ENCODE assay signal across 29 cellular contexts in the genomic region with DNA sequence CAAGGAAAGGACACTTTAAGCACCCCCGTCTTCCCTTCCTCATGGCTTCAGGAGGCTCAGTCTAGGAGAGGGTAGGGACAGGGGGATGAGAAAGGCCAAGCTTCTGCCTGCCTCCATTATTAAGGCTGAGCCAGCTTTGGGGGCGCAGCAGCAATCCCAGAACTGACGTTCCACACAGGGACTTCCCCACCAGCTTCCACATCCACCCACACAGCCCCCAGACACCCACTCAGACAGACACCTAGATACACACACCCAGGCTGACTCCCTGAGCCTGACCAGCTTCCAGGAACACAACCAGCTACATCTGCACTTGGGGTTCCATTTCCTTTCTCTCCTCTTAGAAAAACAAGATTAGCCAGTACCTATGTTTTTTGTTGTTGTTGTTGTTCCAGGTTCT. TPM values are rescaled to one million over a fixed set of nuclear protein-coding genes. Genes with fewer than 3 reads are reported as not detected.
"Had no signal": no experiment of that assay in that cellular context is flagged by ENCODE, and none has a peak within 500 bp of the region (broad histone marks: within the 10 kb centered on the region; RNA-seq: fewer than 3 reads in every experiment).

No MANE protein-coding gene starts in this region.

- H3K4me1 Mint-ChIP-seq: activated B cell treated with CpG ODN at 0.5 μM for 24 hours; activated naive CD4-positive, alpha-beta T cell treated with anti-CD3 and anti-CD28 coated beads, Interleukin-2, amount 10 ng/mL, durations not matched to agents 7 days and 5 days; activated naive CD8-positive, alpha-beta T cell treated with anti-CD3 and anti-CD28 coated beads, Interleukin-2, amount 10 ng/mL, durations not matched to agents 7 days and 5 days had no signal

- H3K36me3 ChIP-seq: ascending aorta, brain microvascular endothelial cell, esophagus muscularis mucosa, gastrocnemius medialis, WERI-Rb-1 had no signal

- DNase-seq: activated B cell treated with CpG ODN at 0.5 μM for 24 hours; activated CD4-positive, alpha-beta memory T cell treated with anti-CD3 and anti-CD28 coated beads for 36 hours; activated CD4-positive, alpha-beta T cell treated with anti-CD3 and anti-CD28 coated beads for 48 hours; activated CD8-positive, alpha-beta memory T cell treated with anti-CD3 and anti-CD28 coated beads, Interleukin-2, amount 50 U/mL, for 48 hours; activated gamma-delta T cell; activated naive CD4-positive, alpha-beta T cell; activated naive CD4-positive, alpha-beta T cell treated with anti-CD3 and anti-CD28 coated beads, Interleukin-2, amount 10 ng/mL, durations not matched to agents 7 days and 5 days; activated naive CD8-positive, alpha-beta T cell treated with anti-CD3 and anti-CD28 coated beads, Interleukin-2, amount 10 ng/mL, durations not matched to agents 7 days and 5 days; activated T-cell treated with anti-CD3 and anti-CD28 coated beads for 4 hours; activated T-cell treated with anti-CD3 and anti-CD28 coated beads, Interleukin-2, amount 50 U/mL, for 24 hours; activated T-cell treated with anti-CD3 and anti-CD28 coated beads, Interleukin-2, amount 50 U/mL, for 72 hours; brain microvascular endothelial cell; caudate nucleus; cortex of kidney; dermis blood vessel endothelial cell; effector CD4-positive, alpha-beta T cell; effector memory CD8-positive, alpha-beta T cell; erythroblast; foreskin keratinocyte; gastrocnemius medialis; T-helper 1 cell; T-helper 17 cell; T1000; WERI-Rb-1 had no signal

- H3K27ac Mint-ChIP-seq: activated B cell treated with CpG ODN at 0.5 μM for 24 hours; activated CD4-positive, alpha-beta memory T cell treated with anti-CD3 and anti-CD28 coated beads for 36 hours; activated naive CD4-positive, alpha-beta T cell treated with anti-CD3 and anti-CD28 coated beads, Interleukin-2, amount 10 ng/mL, durations not matched to agents 7 days and 5 days; activated naive CD4-positive, alpha-beta T cell treated with anti-CD3 and anti-CD28 coated beads, Interleukin-2, amount 50 U/mL, for 72 hours; activated naive CD8-positive, alpha-beta T cell treated with anti-CD3 and anti-CD28 coated beads, Interleukin-2, amount 10 ng/mL, durations not matched to agents 7 days and 5 days; activated T-cell treated with anti-CD3 and anti-CD28 coated beads, Interleukin-2, amount 50 U/mL, for 24 hours; activated T-cell treated with anti-CD3 and anti-CD28 coated beads, Interleukin-2, amount 50 U/mL, for 72 hours; effector memory CD8-positive, alpha-beta T cell; T-helper 17 cell; T-helper 2 cell treated with Interferon-gamma antibody and Interleukin-4, amounts not matched to agents 5 μg/mL and 100 μg/mL, for 36 hours had no signal

- H3K9me3 ChIP-seq: ascending aorta, esophagus muscularis mucosa, gastrocnemius medialis had no signal

- H3K36me3 Mint-ChIP-seq: activated CD4-positive, alpha-beta memory T cell treated with anti-CD3 and anti-CD28 coated beads for 36 hours; activated naive CD4-positive, alpha-beta T cell treated with anti-CD3 and anti-CD28 coated beads, Interleukin-2, amount 10 ng/mL, durations not matched to agents 7 days and 5 days; activated naive CD4-positive, alpha-beta T cell treated with anti-CD3 and anti-CD28 coated beads, Interleukin-2, amount 50 U/mL, for 72 hours; activated naive CD8-positive, alpha-beta T cell treated with anti-CD3 and anti-CD28 coated beads, Interleukin-2, amount 10 ng/mL, durations not matched to agents 7 days and 5 days had no signal

- H3K4me1 ChIP-seq: foreskin keratinocyte, gastrocnemius medialis had no signal

- H3K4me3 Mint-ChIP-seq: activated B cell treated with CpG ODN at 0.5 μM for 24 hours; activated CD4-positive, alpha-beta memory T cell treated with anti-CD3 and anti-CD28 coated beads for 36 hours; activated naive CD4-positive, alpha-beta T cell treated with anti-CD3 and anti-CD28 coated beads, Interleukin-2, amount 10 ng/mL, durations not matched to agents 7 days and 5 days; activated naive CD8-positive, alpha-beta T cell treated with anti-CD3 and anti-CD28 coated beads, Interleukin-2, amount 10 ng/mL, durations not matched to agents 7 days and 5 days; activated T-cell treated with anti-CD3 and anti-CD28 coated beads, Interleukin-2, amount 50 U/mL, for 24 hours; activated T-cell treated with anti-CD3 and anti-CD28 coated beads, Interleukin-2, amount 50 U/mL, for 72 hours; effector memory CD8-positive, alpha-beta T cell; T-helper 17 cell; T-helper 2 cell treated with Interferon-gamma antibody and Interleukin-4, amounts not matched to agents 5 μg/mL and 100 μg/mL, for 36 hours had no signal

- H3K4me3 ChIP-seq: ascending aorta, esophagus muscularis mucosa, gastrocnemius medialis had no signal

- H3K27ac ChIP-seq: ascending aorta, brain microvascular endothelial cell, esophagus muscularis mucosa, foreskin keratinocyte, gastrocnemius medialis, WERI-Rb-1 had no signal

- H3K9me3 Mint-ChIP-seq: activated B cell treated with CpG ODN at 0.5 μM for 24 hours; activated CD4-positive, alpha-beta memory T cell treated with anti-CD3 and anti-CD28 coated beads for 36 hours; activated naive CD4-positive, alpha-beta T cell treated with anti-CD3 and anti-CD28 coated beads, Interleukin-2, amount 10 ng/mL, durations not matched to agents 7 days and 5 days; activated naive CD4-positive, alpha-beta T cell treated with anti-CD3 and anti-CD28 coated beads, Interleukin-2, amount 50 U/mL, for 72 hours; activated naive CD8-positive, alpha-beta T cell treated with anti-CD3 and anti-CD28 coated beads, Interleukin-2, amount 10 ng/mL, durations not matched to agents 7 days and 5 days; activated T-cell treated with anti-CD3 and anti-CD28 coated beads, Interleukin-2, amount 50 U/mL, for 24 hours; activated T-cell treated with anti-CD3 and anti-CD28 coated beads, Interleukin-2, amount 50 U/mL, for 72 hours; effector memory CD8-positive, alpha-beta T cell; T-helper 2 cell treated with Interferon-gamma antibody and Interleukin-4, amounts not matched to agents 5 μg/mL and 100 μg/mL, for 36 hours had no signal

RNA-seq across cellular contexts. Expression of a gene that starts 4.7 kb away (rescaled TPM):
- total RNA-seq: activated B cell treated with CpG ODN at 0.5 μM for 24 hours; activated CD4-positive, alpha-beta memory T cell treated with anti-CD3 and anti-CD28 coated beads for 36 hours; activated naive CD8-positive, alpha-beta T cell treated with anti-CD3 and anti-CD28 coated beads, Interleukin-2, amount 10 ng/mL, durations not matched to agents 7 days and 5 days; activated T-cell treated with anti-CD3 and anti-CD28 coated beads, Interleukin-2, amount 50 U/mL, for 72 hours; ascending aorta; bronchial epithelial cell; dermis blood vessel endothelial cell; gastrocnemius medialis; T-helper 17 cell had no signal
- polyA plus RNA-seq: foreskin keratinocyte had no signal
